In genomic region chr2:100046961-100047950, GRCh38 we compare ENCODE assay signal across 1 cellular context.
TF ChIP-seq lines count a peak whose summit lies in the region.

No MANE protein-coding gene starts in this region.

TF ChIP-seq in K562, 482 proteins besides CTCF, POLR2A, EP300 and RAD21 (continued from another document):
- TF ChIP-seq C11orf30 (IDR thresholded peaks at IDR 0.05; ENCODE audit: low read depth), result peak; percentile 54; the same call in 1 of the 2 replicates
